In genomic region chr6:33299237-33299944, GRCh38 we compare ENCODE assay signal across 8 cellular contexts. TPM values are rescaled to one million over a fixed set of nuclear protein-coding genes. Genes with fewer than 3 reads are reported as not detected.
A peak's percentile ranks its signal among the peaks of the same experiment; 100 is the strongest.
DNase-seq lines count a peak whose midpoint lies in the region; ATAC-seq and TF ChIP-seq lines count a peak whose summit lies in the region.

No MANE protein-coding gene starts in this region.

- TF ChIP-seq CTCF in AG09319 (IDR thresholded peaks at IDR 0.05; ENCODE audit: low read depth, low read length) (peak; percentile 86), WTC11 (IDR thresholded peaks at IDR 0.05) (peak; percentile 56), cardiac fibroblast (IDR thresholded peaks at IDR 0.05; ENCODE audit: low read depth, low read length) (peak; percentile 90), spleen (IDR thresholded peaks at IDR 0.05 in 8 of 11, conservative IDR thresholded peaks at IDR 0.05 in 3 of 11) (peak; percentile 60 to 90 (median 81))

- no peaks in the 10 kb centered on the region for H3K9me3 Mint-ChIP-seq in WTC11

- intact Hi-C loops in spleen (cut with DNase I; ENCODE audit: low total_unique reads), result no loop called here

- DNase-seq in AG09319 (ENCODE audit: extremely low read depth, low read depth) (peak; percentile 75), NCI-H2227 treated with DMSO at 0.1 percent for 48 hours (lab: John Stamatoyannopoulos, UW) (peak; percentile 88), WTC11 (ENCODE audit: low spot score) (peak; percentile 87), cardiac fibroblast (ENCODE audit: low read depth in 2 of 2) (peak; percentile 94 to 95), inferior parietal cortex (ENCODE audit: extremely low spot score) (peak; percentile 95), spleen (peak; percentile 97)

- H3K4me3 ChIP-seq in cardiac fibroblast (replicated peaks in 1 of 2; ENCODE audit: low read depth in 2 of 2, low read length in 2 of 2) (peak overlapping the region; percentile 63 to 80), spleen (peak overlapping the region; percentile 66 to 88 (median 84))

- POLR2A ChIA-PET in WTC11 (lab: Charles Lee), result interaction anchor here (0.6 to 1.6 kb wide), 9 partner anchors 9 to 327 kb away, joined by 3 to 19 read pairs (median 4); partner anchors contain the start of genes B3GALT4, PFDN6, RPS18 and VPS52

- TF ChIP-seq POLR2A in GM18951 (IDR thresholded peaks at IDR 0.05; ENCODE audit: extremely low read depth, insufficient read depth, insufficient read length) (peak; percentile 84), spleen (IDR thresholded peaks at IDR 0.05) (peak in 2 of 3 donors; percentile 12 to 60)

- H3K27me3 Mint-ChIP-seq in WTC11 (ENCODE audit: low read depth), result no peaks in the 10 kb centered on the region

- H3K9me3 ChIP-seq in spleen, result no peaks in the 10 kb centered on the region

- H3K27ac ChIP-seq in spleen, result peak overlapping the region; percentile 94 to 99 (median 98)

- ATAC-seq in HG03196 (IDR thresholded peaks at IDR 0.05; ENCODE audit: unreplicated experiment), result peak; percentile 71
- ATAC-seq in WTC11, result peak; percentile 54

- no peaks in the 10 kb centered on the region for H3K27me3 ChIP-seq in spleen (replicated peaks in 1 of 7)

- peaks cover 9% of the 10 kb centered on the region; the same call in 1 of the 2 replicates for H3K36me3 Mint-ChIP-seq in WTC11

- H3K4me1 ChIP-seq in spleen, result peaks cover 10 to 90% (median 59%) of the 10 kb centered on the region in 6 donors

- peaks cover 0 to 73% (median 58%) of the 10 kb centered on the region in 6 donors for H3K36me3 ChIP-seq in spleen

- peaks cover 17% of the 10 kb centered on the region for H3K4me1 Mint-ChIP-seq in WTC11

- H3K27ac Mint-ChIP-seq in WTC11, result peak overlapping the region; percentile 100

- H3K4me3 Mint-ChIP-seq in WTC11, result peak overlapping the region; percentile 99

- 0 to 1% (median 0%) methylated on average over 43 to 54 of the region's 54 CpGs for WGBS in spleen, 5 donors

- CTCF ChIA-PET in WTC11 (lab: Charles Lee), result interaction anchor here (0.6 to 4.0 kb wide), 18 partner anchors 9 to 127 kb away, joined by 3 to 40 read pairs (median 4); partner anchors contain the start of genes B3GALT4, CUTA, PFDN6 and SYNGAP1

- in situ Hi-C loops in GM18951 (cut with MboI; ENCODE audit: low sequenced_read_pairs, unreplicated experiment), result no loop called here

TF ChIP-seq in WTC11, 78 proteins besides CTCF, POLR2A, EP300 and RAD21 (continues in another document):
- TF ChIP-seq FOXK1 (CRISPR knock-in tag; IDR thresholded peaks at IDR 0.05) (peak; percentile 53; the same call in 1 of the 2 replicates), RELA (CRISPR knock-in tag; IDR thresholded peaks at IDR 0.05; ENCODE audit: borderline replicate concordance) (peak; percentile 77; the same call in 1 of the 2 replicates), MAX (CRISPR knock-in tag; IDR thresholded peaks at IDR 0.05) (peak; percentile 53; the same call in 1 of the 2 replicates), ESRRA (CRISPR knock-in tag; IDR thresholded peaks at IDR 0.05; ENCODE audit: borderline replicate concordance) (peak; percentile 31; the same call in 1 of the 2 replicates), HMGXB4 (CRISPR knock-in tag; IDR thresholded peaks at IDR 0.05) (peak; percentile 82), ZNF281 (CRISPR knock-in tag; IDR thresholded peaks at IDR 0.05) (0 out of 2 replicates have a peak, but pooled peaks have one; percentile 9), E2F5 (CRISPR knock-in tag; IDR thresholded peaks at IDR 0.05) (peak; percentile 39; the same call in 1 of the 2 replicates), ARID4B (CRISPR knock-in tag; IDR thresholded peaks at IDR 0.05; ENCODE audit: borderline replicate concordance) (0 out of 2 replicates have a peak, but pooled peaks have one; percentile 57), MYBL2 (CRISPR knock-in tag; IDR thresholded peaks at IDR 0.05) (0 out of 2 replicates have a peak, but pooled peaks have one; percentile 52)

RNA-seq across cellular contexts. Expression of gene RGL2, which starts 0.6 kb away (rescaled TPM):
- total RNA-seq in WTC11 (2021) (72.6 to 79.7 TPM (median 77.1 TPM) in 3 replicates), spleen (100 to 1,000 TPM; 123 to 212 (median 146) TPM)
- 100 to 1,000 TPM in 2 of 3 donors, 10 to 100 TPM in 1; 73.3 to 180 (median 133) TPM for polyA plus RNA-seq in spleen

RNA-seq across cellular contexts. Expression of gene PFDN6, which starts 10.0 kb away (rescaled TPM):
- 83.3 to 95.7 TPM (median 85.6 TPM) in 3 replicates for total RNA-seq in WTC11 (2021)
- 10 to 100 TPM; 11.3 to 35.7 (median 26.5) TPM for total RNA-seq in spleen
- 100 to 1,000 TPM; 150 to 169 (median 158) TPM for polyA plus RNA-seq in spleen

RNA-seq across cellular contexts. Expression of gene WDR46, which starts 10.4 kb away (rescaled TPM):
- total RNA-seq in WTC11 (2021), result 72.0 to 94.5 TPM (median 72.4 TPM) in 3 replicates
- total RNA-seq in spleen, result 10 to 100 TPM; 30.5 to 53.1 (median 43.6) TPM
- polyA plus RNA-seq in spleen, result 100 to 1,000 TPM in 1 of 3 donors, 10 to 100 TPM in 2; 52.6 to 101 (median 96.1) TPM

RNA-seq across cellular contexts. Expression of gene TAPBP, which starts 14.5 kb away (rescaled TPM):
- total RNA-seq in WTC11 (2021), result 43.5 to 50.2 TPM (median 49.3 TPM) in 3 replicates
- total RNA-seq in spleen, result 100 to 1,000 TPM; 238 to 292 (median 285) TPM
- 100 to 1,000 TPM in 1 of 3 donors, 10 to 100 TPM in 2; 42.6 to 101 (median 81.6) TPM for polyA plus RNA-seq in spleen

RNA-seq across cellular contexts. Expression of gene ZBTB22, which starts 18.2 kb away (rescaled TPM):
- 11.6 to 14.7 TPM (median 13.7 TPM) in 3 replicates for total RNA-seq in WTC11 (2021)
- total RNA-seq in spleen, result 10 to 100 TPM; 16.1 to 27.2 (median 20.1) TPM
- polyA plus RNA-seq in spleen, result 10 to 100 TPM; 10.8 to 19.8 (median 15.4) TPM

Comparison
In these comparisons a context has a peak if more than half of its experiments do, and no peak if none do; other contexts are left out.
1. Peak in every context shown above with its lines: DNase-seq, ATAC-seq, H3K4me3 ChIP-seq and H3K27ac ChIP-seq.